In genomic region chr20:59749293-59749680, GRCh38 we compare ENCODE assay signal across 17 cellular contexts.
DNase-seq lines count a peak whose midpoint lies in the region; ATAC-seq and TF ChIP-seq lines count a peak whose summit lies in the region.
"Had no signal": no experiment of that assay in that cellular context is flagged by ENCODE, and none has a peak within 500 bp of the region (broad histone marks: within the 10 kb centered on the region; RNA-seq: fewer than 3 reads in every experiment).

No MANE protein-coding gene starts in this region.

- intact Hi-C loops in stomach (cut with DNase I; ENCODE audit: low total_unique reads): no loop called here

- TF ChIP-seq CTCF in gastroesophageal sphincter (IDR thresholded peaks at IDR 0.05): no peak
- TF ChIP-seq CTCF in stomach (IDR thresholded peaks at IDR 0.05): no peak

- H3K4me1 ChIP-seq in adipocyte (ENCODE audit: control insufficient read depth, insufficient read depth, low read length) (peaks cover 18% of the 10 kb centered on the region), gastroesophageal sphincter (peaks cover 0 to 61% (median 10%) of the 10 kb centered on the region in 3 donors), stomach (peaks cover 0 to 46% (median 18%) of the 10 kb centered on the region in 4 donors)

- TF ChIP-seq POLR2A in gastroesophageal sphincter (IDR thresholded peaks at IDR 0.05) (no peak), stomach (IDR thresholded peaks at IDR 0.05) (no peak)

- peak overlapping the region; percentile 61 for H3K4me3 ChIP-seq in adipocyte (ENCODE audit: low read length)
- no peak overlapping the region for H3K4me3 ChIP-seq in gastroesophageal sphincter
- H3K4me3 ChIP-seq in stomach: no peak overlapping the region
- H3K4me3 ChIP-seq: hepatocyte, lower lobe of right lung had no signal

- H3K36me3 ChIP-seq in adipocyte (ENCODE audit: control insufficient read depth, insufficient read depth, low read length, severe bottlenecking) (no peaks in the 10 kb centered on the region), gastroesophageal sphincter (no peaks in the 10 kb centered on the region), stomach (no peaks in the 10 kb centered on the region)
- H3K36me3 ChIP-seq: lower lobe of right lung had no signal

- 21 to 26% methylated on average over 7 to 10 of the region's 11 CpGs for WGBS in gastroesophageal sphincter (ENCODE audit: low coverage in 1 of 2), 2 donors
- 42 to 72% (median 67%) methylated on average over 11 of the region's 11 CpGs for WGBS in stomach, 5 donors

- peaks cover 39% of the 10 kb centered on the region for H3K27me3 ChIP-seq in adipocyte (replicated peaks; ENCODE audit: control insufficient read depth, insufficient read depth, low read length)
- H3K27me3 ChIP-seq in gastroesophageal sphincter: peaks cover 19% of the 10 kb centered on the region
- H3K27me3 ChIP-seq in stomach: peaks cover 0 to 50% (median 4%) of the 10 kb centered on the region in 3 donors

- DNase-seq in Daoy (ENCODE audit: low read depth) (peak; percentile 33), adipocyte (ENCODE audit: low read depth) (peak; percentile 86), stomach (no peak), HuH-7.5 (ENCODE audit: low spot score) (no peak), SIG-M5 (lab: John Stamatoyannopoulos, UW) (no peak), D341Med (ENCODE audit: low spot score) (no peak)
- DNase-seq in activated CD8-positive, alpha-beta memory T cell treated with anti-CD3 and anti-CD28 coated beads for 24 hours: no peak
- DNase-seq: CD4-positive, alpha-beta memory T cell; effector CD8-positive, alpha-beta T cell; lower lobe of right lung; NK-92 treated with Interleukin-12 subunit alpha and Interleukin-12 subunit beta, amount 100 ng/mL, for 24 hours; stimulated activated CD4-positive, alpha-beta T cell treated with anti-CD3 and anti-CD28 coated beads, Interleukin-2, amount 100 ng/mL, for 24 hours had no signal

- peak; percentile 48 for ATAC-seq in gastroesophageal sphincter
- ATAC-seq: stimulated activated effector memory CD8-positive, alpha-beta T cell treated with anti-CD3 and anti-CD28 coated beads, Interleukin-12 subunit alpha, Interleukin-12 subunit beta, amount 100 ng/mL, for 72 hours; WTC11 had no signal

- peak overlapping the region; percentile 63 for H3K9ac ChIP-seq in adipocyte (ENCODE audit: low read length)
- H3K9ac ChIP-seq: KMS-11 had no signal

- TF ChIP-seq EP300 in gastroesophageal sphincter (IDR thresholded peaks at IDR 0.05): no peak
- no peak for TF ChIP-seq EP300 in stomach (IDR thresholded peaks at IDR 0.05)

- H3K27ac ChIP-seq in gastroesophageal sphincter (peak overlapping the region in 3 of 4 donors; percentile 53 to 64 (median 64)), stomach (peak overlapping the region in 4 of 5 donors; percentile 20 to 80 (median 69))
- H3K27ac ChIP-seq: hepatocyte, KMS-11, lower lobe of right lung had no signal

- H3K9me3 ChIP-seq in adipocyte (ENCODE audit: control insufficient read depth, low read length) (no peaks in the 10 kb centered on the region), gastroesophageal sphincter (no peaks in the 10 kb centered on the region), stomach (no peaks in the 10 kb centered on the region)
- H3K9me3 ChIP-seq: lower lobe of right lung had no signal

Comparison
In these comparisons a context has a peak if more than half of its experiments do, and no peak if none do; other contexts are left out.
1. DNase-seq: peak in Daoy (single experiment) and adipocyte (single experiment); none in stomach (single experiment), HuH-7.5 (single experiment), SIG-M5 (single experiment), activated CD8-positive, alpha-beta memory T cell treated with anti-CD3 and anti-CD28 coated beads for 24 hours (single experiment) and D341Med (single experiment).